ENCODE assay signal across 8 cellular contexts in the genomic region with DNA sequence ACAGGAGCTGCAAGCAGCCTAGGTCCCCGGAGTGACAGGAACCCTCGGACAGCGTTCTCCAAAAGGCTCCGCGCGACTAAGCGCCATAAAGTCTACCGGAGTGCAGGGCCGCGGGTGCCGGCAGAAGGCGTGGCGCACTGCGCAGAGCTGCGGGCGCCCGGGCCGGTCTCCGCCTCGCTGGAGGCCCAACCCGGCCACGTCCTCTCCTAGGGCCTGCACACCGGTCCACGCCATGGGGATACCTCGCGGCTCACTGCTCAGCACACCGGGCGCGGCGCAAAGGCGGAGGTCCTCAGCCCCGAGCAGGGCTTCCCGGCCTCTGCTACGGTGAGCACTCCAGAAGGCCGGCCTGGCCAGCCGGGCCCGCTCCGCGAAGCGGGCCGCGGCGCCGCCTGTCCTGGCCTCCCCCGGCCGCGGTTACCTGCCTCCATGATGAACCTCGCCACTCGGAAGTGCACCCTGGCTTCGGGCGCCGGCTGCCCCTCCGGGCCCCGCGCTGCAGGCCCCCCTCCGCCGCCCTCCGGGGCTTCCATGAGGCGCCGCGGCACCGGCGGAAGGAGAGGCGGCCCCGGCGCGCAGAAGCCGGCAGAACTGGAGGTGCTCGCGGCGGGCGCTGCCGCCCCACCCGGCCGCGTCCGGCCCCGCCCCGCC. TPM values are rescaled to one million over a fixed set of nuclear protein-coding genes. Genes with fewer than 3 reads are reported as not detected.
DNase-seq lines count a peak whose midpoint lies in the region; ATAC-seq and TF ChIP-seq lines count a peak whose summit lies in the region.

A gene (minus strand): TSS at position 599 of the 651 bp plus-strand sequence. CDS start 66 bp downstream, at position 533.

- H3K4me3 Mint-ChIP-seq in naive thymus-derived CD4-positive, alpha-beta T cell, result peak within 1 kb of the TSS; percentile 85 to 93 (median 92)

- no peaks in the 10 kb centered on the region for H3K27me3 Mint-ChIP-seq in naive thymus-derived CD4-positive, alpha-beta T cell

- DNase-seq in GM10266 (ENCODE audit: extremely low spot score) (peak; percentile 22), KBM-7 (peak; percentile 56), esophagus muscularis mucosa (ENCODE audit: extremely low spot score) (no peak), vagina (ENCODE audit: extremely low spot score in 2 of 2) (no peak), NCI-H226 (no peak)
- DNase-seq in activated CD4-positive, alpha-beta T cell treated with anti-CD3 and anti-CD28 coated beads, Interleukin-2, amount 50 U/mL, for 1 hour, result peak; percentile 10
- DNase-seq in naive thymus-derived CD4-positive, alpha-beta T cell, result peak in 4 of 9 donors; percentile 10 to 34 (median 20)

- H3K36me3 ChIP-seq in esophagus muscularis mucosa (peaks cover 10 to 25% (median 19%) of the 10 kb centered on the region in 4 donors), vagina (peaks cover 0 to 13% of the 10 kb centered on the region in 2 donors)
- H3K36me3 ChIP-seq in naive thymus-derived CD4-positive, alpha-beta T cell (ENCODE audit: control insufficient read depth in 2 of 3, insufficient read depth in 3 of 3, low read length in 3 of 3), result peaks cover 0 to 17% (median 0%) of the 10 kb centered on the region in 3 experiments

- H3K27me3 ChIP-seq in esophagus muscularis mucosa (no peaks in the 10 kb centered on the region), vagina (no peaks in the 10 kb centered on the region)
- H3K27me3 ChIP-seq in naive thymus-derived CD4-positive, alpha-beta T cell (ENCODE audit: control insufficient read depth in 2 of 2, insufficient read depth in 2 of 2, low read length in 2 of 2), result no peaks in the 10 kb centered on the region

- CTCF ChIA-PET in naive thymus-derived CD4-positive, alpha-beta T cell (lab: Charles Lee), result interaction anchor here (0.7 kb wide), 1 partner anchor 13 kb away, joined by 7 read pairs; no protein-coding TSS in a partner anchor

- WGBS in esophagus muscularis mucosa, result 42% methylated on average over 5 of the region's 79 CpGs

- H3K27ac Mint-ChIP-seq in naive thymus-derived CD4-positive, alpha-beta T cell, result peak within 1 kb of the TSS; percentile 47 to 91 (median 76)

- peak; percentile 61 for ATAC-seq in GM21723 (IDR thresholded peaks at IDR 0.05; ENCODE audit: unreplicated experiment)
- peak; percentile 45 for ATAC-seq in naive thymus-derived CD4-positive, alpha-beta T cell

- in situ Hi-C loops in KBM-7 (cut with MboI; ENCODE audit: low pct_unique_long_range_greater_than_20kb, low sequenced_read_pairs), result no loop called here

- no peak for TF ChIP-seq CTCF in GM10266 (IDR thresholded peaks at IDR 0.05; ENCODE audit: control insufficient read depth, insufficient read depth, low read depth, missing control alignments)
- TF ChIP-seq CTCF in esophagus muscularis mucosa (IDR thresholded peaks at IDR 0.05), result no peak
- TF ChIP-seq CTCF in vagina (IDR thresholded peaks at IDR 0.05), result no peak

- H3K9me3 Mint-ChIP-seq in naive thymus-derived CD4-positive, alpha-beta T cell, result peaks cover 0 to 4% (median 0%) of the 10 kb centered on the region in 11 donors

- peaks cover 0 to 9% (median 5%) of the 10 kb centered on the region in 5 donors for H3K36me3 Mint-ChIP-seq in naive thymus-derived CD4-positive, alpha-beta T cell

- H3K4me1 ChIP-seq in esophagus muscularis mucosa, result peaks cover 10 to 31% (median 23%) of the 10 kb centered on the region in 4 donors
- H3K4me1 ChIP-seq in naive thymus-derived CD4-positive, alpha-beta T cell (ENCODE audit: control insufficient read depth in 2 of 2, insufficient read depth in 2 of 2, low read length in 2 of 2), result peaks cover 19% of the 10 kb centered on the region in 2 donors
- peaks cover 11% of the 10 kb centered on the region for H3K4me1 ChIP-seq in vagina

- intact Hi-C loops in esophagus muscularis mucosa (cut with DNase I), result no loop called here
- intact Hi-C loops in naive thymus-derived CD4-positive, alpha-beta T cell (cut with micrococcal nuclease), result loop anchor here (1.0 to 10.0 kb wide), 9 partner anchors 11 to 656 kb away; a partner anchor contains a TSS
- intact Hi-C loops in vagina (cut with DNase I), result no loop called here

- no peak for TF ChIP-seq EP300 in esophagus muscularis mucosa (IDR thresholded peaks at IDR 0.05)

- H3K4me1 Mint-ChIP-seq in naive thymus-derived CD4-positive, alpha-beta T cell, result peaks cover 23 to 54% (median 38%) of the 10 kb centered on the region in 7 donors

- TF ChIP-seq POLR2A in esophagus muscularis mucosa (IDR thresholded peaks at IDR 0.05; ENCODE audit: low read depth), result no peak
- no peak for TF ChIP-seq POLR2A in vagina (IDR thresholded peaks at IDR 0.05)

- POLR2A ChIA-PET in naive thymus-derived CD4-positive, alpha-beta T cell (lab: Charles Lee), result interaction anchor here (0.6 to 1.5 kb wide), 7 partner anchors 13 to 657 kb away, joined by 3 to 5 read pairs (median 4); a partner anchor contains a TSS

- H3K27ac ChIP-seq in esophagus muscularis mucosa (replicated peaks in 1 of 4), result peak within 1 kb of the TSS; percentile 74 to 86 (median 80)
- H3K27ac ChIP-seq in naive thymus-derived CD4-positive, alpha-beta T cell (ENCODE audit: low read depth, low read length), result peak within 1 kb of the TSS; percentile 74
- H3K27ac ChIP-seq in vagina, result peak within 1 kb of the TSS; percentile 61

- peaks cover 0 to 5% (median 0%) of the 10 kb centered on the region in 4 donors for H3K9me3 ChIP-seq in esophagus muscularis mucosa
- H3K9me3 ChIP-seq in naive thymus-derived CD4-positive, alpha-beta T cell (ENCODE audit: control insufficient read depth in 2 of 3, low read length in 3 of 3), result no peaks in the 10 kb centered on the region
- no peaks in the 10 kb centered on the region for H3K9me3 ChIP-seq in vagina

- H3K4me3 ChIP-seq in esophagus muscularis mucosa (peak within 1 kb of the TSS; percentile 63 to 82 (median 73)), vagina (peak within 1 kb of the TSS; percentile 68 to 70)
- H3K4me3 ChIP-seq in naive thymus-derived CD4-positive, alpha-beta T cell (ENCODE audit: low read length), result peak within 1 kb of the TSS; percentile 69

RNA-seq across cellular contexts. Expression of the gene that starts here (rescaled TPM):
- 10 to 100 TPM; 38.6 to 58.3 (median 49.8) TPM for total RNA-seq in esophagus muscularis mucosa
- total RNA-seq in naive thymus-derived CD4-positive, alpha-beta T cell, result 10 to 100 TPM; 13.7 to 27.6 (median 21.0) TPM
- polyA plus RNA-seq in naive thymus-derived CD4-positive, alpha-beta T cell, result 10 to 100 TPM; 33.9 to 42.0 TPM
- total RNA-seq in vagina, result 31.2 TPM

Comparison
In these comparisons a context has a peak if more than half of its experiments do, and no peak if none do; other contexts are left out.
1. DNase-seq: peak in GM10266 (single experiment), KBM-7 (single experiment) and activated CD4-positive, alpha-beta T cell treated with anti-CD3 and anti-CD28 coated beads, Interleukin-2, amount 50 U/mL, for 1 hour (single experiment); none in esophagus muscularis mucosa (single experiment), vagina (0 of 2) and NCI-H226 (single experiment).
2. intact Hi-C loops: an anchor here in naive thymus-derived CD4-positive, alpha-beta T cell (1.0 to 10.0 kb wide); none called in esophagus muscularis mucosa and vagina.
3. Peak in every context shown above with its lines, with median percentiles within 50 percentile points of each other: H3K27ac ChIP-seq and H3K4me3 ChIP-seq.